15 cellular contexts compared by ENCODE assay signal in genomic region chr1:174912243-174912642, GRCh38.
DNase-seq lines count a peak whose midpoint lies in the region; ATAC-seq lines count a peak whose summit lies in the region.
"Had no signal": no experiment of that assay in that cellular context is flagged by ENCODE, and none has a peak within 500 bp of the region (broad histone marks: within the 10 kb centered on the region; RNA-seq: fewer than 3 reads in every experiment).

No MANE protein-coding gene starts in this region.

- H3K36me3 Mint-ChIP-seq in activated T-cell treated with anti-CD3 and anti-CD28 coated beads, Interleukin-2, amount 50 U/mL, for 24 hours (ENCODE audit: low read depth), result no peaks in the 10 kb centered on the region

- H3K9me3 Mint-ChIP-seq in activated T-cell treated with anti-CD3 and anti-CD28 coated beads, Interleukin-2, amount 50 U/mL, for 24 hours, result no peaks in the 10 kb centered on the region
- H3K9me3 Mint-ChIP-seq: IgD-negative memory B cell had no signal

- H3K27ac Mint-ChIP-seq in activated T-cell treated with anti-CD3 and anti-CD28 coated beads, Interleukin-2, amount 50 U/mL, for 24 hours, result peak overlapping the region; percentile 86

- H3K4me1 Mint-ChIP-seq in activated T-cell treated with anti-CD3 and anti-CD28 coated beads, Interleukin-2, amount 50 U/mL, for 24 hours (ENCODE audit: low read depth), result peaks cover 56% of the 10 kb centered on the region

- ATAC-seq in GM18502 (IDR thresholded peaks at IDR 0.05; ENCODE audit: poor library complexity, unreplicated experiment), result peak; percentile 51
- ATAC-seq in GM21717 (IDR thresholded peaks at IDR 0.05; ENCODE audit: unreplicated experiment), result peak; percentile 46
- ATAC-seq in HG02885 (IDR thresholded peaks at IDR 0.05; ENCODE audit: poor library complexity, unreplicated experiment), result no peak

- peak; percentile 48 for DNase-seq in activated T-cell treated with anti-CD3 and anti-CD28 coated beads, Interleukin-2, amount 50 U/mL, for 24 hours
- peak; percentile 26 to 33 for DNase-seq in stimulated activated CD4-positive, alpha-beta T cell treated with anti-CD3 and anti-CD28 coated beads, Interleukin-15, amount 100 ng/mL, for 48 hours (ENCODE audit: low read depth in 2 of 2)
- DNase-seq in NCI-H748 (lab: John Stamatoyannopoulos, UW; ENCODE audit: unreplicated experiment), result no peak
- no peak for DNase-seq in cerebellum (ENCODE audit: low spot score)
- DNase-seq: amniotic stem cell; CD4-positive, alpha-beta T cell; GDM1; NCI-H1417 treated with DMSO at 0.1 percent for 48 hours; NCI-H526 treated with DMSO at 0.1 percent for 48 hours; posterior cingulate gyrus; Right ventricle myocardium superior had no signal

- no peak overlapping the region for H3K4me3 Mint-ChIP-seq in activated T-cell treated with anti-CD3 and anti-CD28 coated beads, Interleukin-2, amount 50 U/mL, for 24 hours
- H3K4me3 Mint-ChIP-seq: CD4-positive, alpha-beta T cell; IgD-negative memory B cell had no signal

- H3K27me3 Mint-ChIP-seq in activated T-cell treated with anti-CD3 and anti-CD28 coated beads, Interleukin-2, amount 50 U/mL, for 24 hours, result no peaks in the 10 kb centered on the region
- H3K27me3 Mint-ChIP-seq: CD4-positive, alpha-beta T cell; IgD-negative memory B cell had no signal

Comparison
In these comparisons a context has a peak if more than half of its experiments do, and no peak if none do; other contexts are left out.
1. DNase-seq: peak in activated T-cell treated with anti-CD3 and anti-CD28 coated beads, Interleukin-2, amount 50 U/mL, for 24 hours (single experiment) and stimulated activated CD4-positive, alpha-beta T cell treated with anti-CD3 and anti-CD28 coated beads, Interleukin-15, amount 100 ng/mL, for 48 hours (2 of 2); none in NCI-H748 (single experiment) and cerebellum (single experiment).